13 cellular contexts compared by ENCODE assay signal in genomic region chr1:43267291-43267805, GRCh38. TPM values are rescaled to one million over a fixed set of nuclear protein-coding genes. Genes with fewer than 3 reads are reported as not detected.
DNase-seq lines count a peak whose midpoint lies in the region; ATAC-seq and TF ChIP-seq lines count a peak whose summit lies in the region.
"Had no signal": no experiment of that assay in that cellular context is flagged by ENCODE, and none has a peak within 500 bp of the region (broad histone marks: within the 10 kb centered on the region; RNA-seq: fewer than 3 reads in every experiment).

No MANE protein-coding gene starts in this region.

- H3K27ac ChIP-seq in Panc1 (ENCODE audit: low read length) (no peak overlapping the region), osteoblast (ENCODE audit: low read depth, low read length) (no peak overlapping the region)

- peak overlapping the region; percentile 22 for H2AFZ ChIP-seq in osteoblast (ENCODE audit: low read length)

- H4K20me1 ChIP-seq in osteoblast (ENCODE audit: insufficient read depth, low read length) = no peaks in the 10 kb centered on the region

- H3K4me2 ChIP-seq in osteoblast (ENCODE audit: insufficient read depth, low read length) = no peak overlapping the region

- in situ Hi-C loops in Panc1 (cut with HindIII; ENCODE audit: low pct_unique_long_range_greater_than_20kb, low sequenced_read_pairs) = no loop called here

- H3K27me3 ChIP-seq in Panc1 (ENCODE audit: control insufficient read depth, insufficient read depth, low read length) (no peaks in the 10 kb centered on the region), osteoblast (ENCODE audit: insufficient read depth, low read length) (peaks cover 11% of the 10 kb centered on the region)

- H3K79me2 ChIP-seq in osteoblast (ENCODE audit: insufficient read depth, low read length) = no peaks in the 10 kb centered on the region

- H3K4me1 ChIP-seq in Panc1 (ENCODE audit: control insufficient read depth, insufficient read depth, low read length) (no peaks in the 10 kb centered on the region), osteoblast (ENCODE audit: insufficient read depth, low read length) (no peaks in the 10 kb centered on the region)

- TF ChIP-seq CTCF in Panc1 (IDR thresholded peaks at IDR 0.05) (no peak), fibroblast of pulmonary artery (IDR thresholded peaks at IDR 0.05; ENCODE audit: low read length, missing control alignments) (no peak), osteoblast (IDR thresholded peaks at IDR 0.05; ENCODE audit: extremely low read depth, low read depth, low read length) (no peak)

- H3K36me3 ChIP-seq in Panc1 (ENCODE audit: control insufficient read depth, insufficient read depth, low read length) = no peaks in the 10 kb centered on the region
- H3K36me3 ChIP-seq in osteoblast (ENCODE audit: insufficient read depth, low read length) = no peaks in the 10 kb centered on the region

- H3K4me3 ChIP-seq in Panc1 (ENCODE audit: low read depth in 2 of 2, low read length in 2 of 2) (no peak overlapping the region), fibroblast of pulmonary artery (replicated peaks; ENCODE audit: low read depth, low read length) (no peak overlapping the region), osteoblast (ENCODE audit: insufficient read depth, low read length) (no peak overlapping the region)

- DNase-seq in AG20443 (ENCODE audit: low spot score) (peak; percentile 88), Panc1 (ENCODE audit: low read depth, low spot score) (no peak), fibroblast of pulmonary artery (ENCODE audit: low read depth) (peak; percentile 60), osteoblast (ENCODE audit: insufficient read length, low spot score, missing footprints) (peak; percentile 86), 8988T (no peak)
- DNase-seq: CD4-positive, CD25-positive, alpha-beta regulatory T cell; central memory CD4-positive, alpha-beta T cell; NCI-H1105 had no signal

- POLR2A ChIA-PET in Panc1 (lab: Charles Lee) = no interaction called here

- CTCF ChIA-PET in Panc1 (lab: Charles Lee) = interaction anchor here (1.3 kb wide), 1 partner anchor 40 kb away, joined by 4 read pairs; no protein-coding TSS in a partner anchor

- intact Hi-C loops in Panc1 (cut with micrococcal nuclease; ENCODE audit: unreplicated experiment) = no loop called here

- peaks cover 10% of the 10 kb centered on the region; the same call in 1 of the 2 replicates for H3K9me3 ChIP-seq in Panc1 (ENCODE audit: control insufficient read depth, insufficient read depth, low read depth, low read length)
- H3K9me3 ChIP-seq in osteoblast (ENCODE audit: low read depth, low read length) = no peaks in the 10 kb centered on the region

- ATAC-seq in Panc1 (0 out of 2 replicates have a peak, but pooled peaks have one; percentile 23), HG02571 (IDR thresholded peaks at IDR 0.05; ENCODE audit: unreplicated experiment) (no peak), GM19467 (IDR thresholded peaks at IDR 0.05; ENCODE audit: unreplicated experiment) (no peak), GM18511 (IDR thresholded peaks at IDR 0.05; ENCODE audit: unreplicated experiment) (no peak)
- ATAC-seq: activated CD4-positive, CD25-positive, alpha-beta regulatory T cell treated with anti-CD3 and anti-CD28 coated beads, Interleukin-2, amount 50 U/mL, for 24 hours had no signal

- no TSS peak for BruUV-seq in Panc1 (replicated peaks; lab: Mats Ljungman, UMichigan)

RNA-seq across cellular contexts. Expression of gene TMEM125, which starts 2.4 kb away (rescaled TPM):
- total RNA-seq in Panc1 (2021; ENCODE audit: unreplicated experiment) = not detected
- not detected for polyA plus RNA-seq in Panc1 (2012; ENCODE audit: insufficient read length)
- total RNA-seq in osteoblast = not detected in 2 replicates
- total RNA-seq: activated T-helper 1 cell treated with anti-CD3 and anti-CD28 coated beads, Interleukin-12 subunit alpha, Interleukin-12 subunit beta, Interleukin-2, Interleukin-4 antibody, amounts not matched to agents 30 ng/mL and 10 ng/mL and 1 ng/mL, durations not matched to agents 14 hours and 24 hours and 36 hours; CD4-positive, CD25-positive, alpha-beta regulatory T cell had no signal
- polyA plus RNA-seq: CD4-positive, CD25-positive, alpha-beta regulatory T cell had no signal

RNA-seq across cellular contexts. Expression of gene C1orf210, which starts 18.0 kb away (rescaled TPM):
- not detected for total RNA-seq in Panc1 (2021; ENCODE audit: unreplicated experiment)
- not detected for polyA plus RNA-seq in Panc1 (2012; ENCODE audit: insufficient read length)
- not detected in 2 replicates for total RNA-seq in osteoblast
- total RNA-seq: activated T-helper 1 cell treated with anti-CD3 and anti-CD28 coated beads, Interleukin-12 subunit alpha, Interleukin-12 subunit beta, Interleukin-2, Interleukin-4 antibody, amounts not matched to agents 30 ng/mL and 10 ng/mL and 1 ng/mL, durations not matched to agents 14 hours and 24 hours and 36 hours; CD4-positive, CD25-positive, alpha-beta regulatory T cell had no signal
- polyA plus RNA-seq: CD4-positive, CD25-positive, alpha-beta regulatory T cell had no signal

RNA-seq across cellular contexts. Expression of gene TIE1, which starts 33.4 kb away (rescaled TPM):
- total RNA-seq in Panc1 (2021; ENCODE audit: unreplicated experiment) (0.28 TPM), osteoblast (not detected in 2 replicates)
- polyA plus RNA-seq in Panc1 (2012; ENCODE audit: insufficient read length) = not detected
- polyA plus RNA-seq: CD4-positive, CD25-positive, alpha-beta regulatory T cell had no signal

Comparison
In these comparisons a context has a peak if more than half of its experiments do, and no peak if none do; other contexts are left out.
1. DNase-seq: peak in AG20443 (single experiment), fibroblast of pulmonary artery (single experiment) and osteoblast (single experiment); none in Panc1 (single experiment) and 8988T (single experiment).